Comparison of ENCODE assay signal across 28 cellular contexts in genomic region chr1:207991331-207991914, GRCh38.
"Had no signal": no experiment of that assay in that cellular context is flagged by ENCODE, and none has a peak within 500 bp of the region (broad histone marks: within the 10 kb centered on the region; RNA-seq: fewer than 3 reads in every experiment).

No MANE protein-coding gene starts in this region.

- H3K9ac ChIP-seq: SK-N-SH had no signal

- H3K9me3 Mint-ChIP-seq: activated CD4-positive, alpha-beta memory T cell treated with anti-CD3 and anti-CD28 coated beads for 36 hours; activated CD4-positive, alpha-beta T cell treated with anti-CD3 and anti-CD28 coated beads, Interleukin-2, amount 10 ng/mL, durations not matched to agents 24 days and 14 days; activated naive CD4-positive, alpha-beta T cell treated with anti-CD3 and anti-CD28 coated beads, Interleukin-2, amount 50 U/mL, for 24 hours; activated naive CD8-positive, alpha-beta T cell treated with anti-CD3 and anti-CD28 coated beads, Interleukin-2, amount 50 U/mL, for 24 hours; activated T-cell treated with anti-CD3 and anti-CD28 coated beads, Interleukin-2, amount 50 U/mL, for 4 hours; activated T-helper 17 cell treated with anti-CD3 and anti-CD28 coated beads, Interleukin-2, amount 50 U/mL, for 72 hours; natural killer cell treated with Interleukin-12 subunit alpha and Interleukin-12 subunit beta and Interleukin-15 and Interleukin-18, amount 100 ng/mL, for 72 hours had no signal

- H3K27ac ChIP-seq: breast epithelium, gastroesophageal sphincter, left lung, pancreas, psoas muscle, spleen, tibial nerve, uterus had no signal

- H3K9me3 ChIP-seq: breast epithelium, left lung, mucosa of descending colon, pancreas, psoas muscle, SK-N-SH, spleen, uterus had no signal

- H3K27me3 ChIP-seq: breast epithelium, left lung, pancreas, tibial nerve, uterus had no signal

- H3K27ac Mint-ChIP-seq: activated CD4-positive, alpha-beta memory T cell treated with anti-CD3 and anti-CD28 coated beads for 36 hours; activated CD4-positive, alpha-beta T cell treated with anti-CD3 and anti-CD28 coated beads, Interleukin-2, amount 10 ng/mL, durations not matched to agents 24 days and 14 days; activated naive CD4-positive, alpha-beta T cell treated with anti-CD3 and anti-CD28 coated beads, Interleukin-2, amount 50 U/mL, for 24 hours; activated naive CD8-positive, alpha-beta T cell treated with anti-CD3 and anti-CD28 coated beads, Interleukin-2, amount 50 U/mL, for 24 hours; activated T-helper 17 cell treated with anti-CD3 and anti-CD28 coated beads, Interleukin-2, amount 50 U/mL, for 72 hours; natural killer cell treated with Interleukin-12 subunit alpha and Interleukin-12 subunit beta and Interleukin-15 and Interleukin-18, amount 100 ng/mL, for 72 hours; T-helper 17 cell had no signal

- DNase-seq: activated CD4-positive, alpha-beta memory T cell treated with anti-CD3 and anti-CD28 coated beads for 36 hours; activated CD4-positive, alpha-beta T cell treated with anti-CD3 and anti-CD28 coated beads, Interleukin-2, amount 10 ng/mL, durations not matched to agents 24 days and 14 days; activated CD4-positive, CD25-positive, alpha-beta regulatory T cell treated with anti-CD3 and anti-CD28 coated beads, Interleukin-2, amount 50 U/mL, for 72 hours; activated naive CD8-positive, alpha-beta T cell treated with anti-CD3 and anti-CD28 coated beads, Interleukin-2, amount 50 U/mL, for 24 hours; activated T-cell treated with anti-CD3 and anti-CD28 coated beads, Interleukin-2, amount 50 U/mL, for 4 hours; central memory CD4-positive, alpha-beta T cell; effector memory CD4-positive, alpha-beta T cell; erythroblast; hippocampal formation; kidney glomerular epithelial cell; left lung; mucosa of descending colon; pancreas; psoas muscle; right cardiac atrium; SK-N-SH; spleen; stimulated activated CD4-positive, alpha-beta T cell treated with anti-CD3 and anti-CD28 coated beads, Interleukin-2, amount 100 ng/mL, for 48 hours; stimulated activated naive CD4-positive, alpha-beta T cell treated with Interleukin-2 at 50 U/mL for 16 hours; T-helper 17 cell; T1000; uterus had no signal

- H3K4me1 Mint-ChIP-seq: activated CD4-positive, alpha-beta T cell treated with anti-CD3 and anti-CD28 coated beads, Interleukin-2, amount 10 ng/mL, durations not matched to agents 24 days and 14 days; activated naive CD4-positive, alpha-beta T cell treated with anti-CD3 and anti-CD28 coated beads, Interleukin-2, amount 50 U/mL, for 24 hours; activated naive CD8-positive, alpha-beta T cell treated with anti-CD3 and anti-CD28 coated beads, Interleukin-2, amount 50 U/mL, for 24 hours; activated T-helper 17 cell treated with anti-CD3 and anti-CD28 coated beads, Interleukin-2, amount 50 U/mL, for 72 hours; T-helper 17 cell had no signal

- H3K36me3 Mint-ChIP-seq: activated CD4-positive, alpha-beta memory T cell treated with anti-CD3 and anti-CD28 coated beads for 36 hours; activated naive CD4-positive, alpha-beta T cell treated with anti-CD3 and anti-CD28 coated beads, Interleukin-2, amount 50 U/mL, for 24 hours; natural killer cell treated with Interleukin-12 subunit alpha and Interleukin-12 subunit beta and Interleukin-15 and Interleukin-18, amount 100 ng/mL, for 72 hours had no signal

- H3K4me3 ChIP-seq: breast epithelium, gastroesophageal sphincter, left lung, mucosa of descending colon, pancreas, psoas muscle, spleen, tibial nerve, uterus had no signal

- ATAC-seq: activated naive CD8-positive, alpha-beta T cell treated with anti-CD3 and anti-CD28 coated beads, Interleukin-2, amount 50 U/mL, for 24 hours; activated T-cell treated with anti-CD3 and anti-CD28 coated beads, Interleukin-2, amount 50 U/mL, for 4 hours; activated T-helper 17 cell treated with anti-CD3 and anti-CD28 coated beads, Interleukin-2, amount 50 U/mL, for 72 hours; gastroesophageal sphincter; left lung; mucosa of descending colon; natural killer cell treated with Interleukin-12 subunit alpha and Interleukin-12 subunit beta and Interleukin-15 and Interleukin-18, amount 100 ng/mL, for 72 hours; pancreas; psoas muscle; right cardiac atrium; T-helper 17 cell had no signal

- H3K4me1 ChIP-seq: breast epithelium, gastroesophageal sphincter, left lung, pancreas, psoas muscle, spleen, uterus had no signal

- H3K36me3 ChIP-seq: breast epithelium, gastroesophageal sphincter, left lung, pancreas, spleen, tibial nerve, uterus had no signal

- H3K4me3 Mint-ChIP-seq: activated CD4-positive, alpha-beta memory T cell treated with anti-CD3 and anti-CD28 coated beads for 36 hours; activated CD4-positive, alpha-beta T cell treated with anti-CD3 and anti-CD28 coated beads, Interleukin-2, amount 10 ng/mL, durations not matched to agents 24 days and 14 days; activated naive CD4-positive, alpha-beta T cell treated with anti-CD3 and anti-CD28 coated beads, Interleukin-2, amount 50 U/mL, for 24 hours; activated naive CD8-positive, alpha-beta T cell treated with anti-CD3 and anti-CD28 coated beads, Interleukin-2, amount 50 U/mL, for 24 hours; activated T-cell treated with anti-CD3 and anti-CD28 coated beads, Interleukin-2, amount 50 U/mL, for 4 hours; activated T-helper 17 cell treated with anti-CD3 and anti-CD28 coated beads, Interleukin-2, amount 50 U/mL, for 72 hours; natural killer cell treated with Interleukin-12 subunit alpha and Interleukin-12 subunit beta and Interleukin-15 and Interleukin-18, amount 100 ng/mL, for 72 hours; T-helper 17 cell had no signal
